In genomic region chr9:128124873-128125574, GRCh38 we compare ENCODE assay signal across 9 cellular contexts. TPM values are rescaled to one million over a fixed set of nuclear protein-coding genes. Genes with fewer than 3 reads are reported as not detected.
DNase-seq lines count a peak whose midpoint lies in the region; ATAC-seq and TF ChIP-seq lines count a peak whose summit lies in the region.
"Had no signal": no experiment of that assay in that cellular context is flagged by ENCODE, and none has a peak within 500 bp of the region (broad histone marks: within the 10 kb centered on the region; RNA-seq: fewer than 3 reads in every experiment).

No MANE protein-coding gene starts in this region.

- H3K4me3 Mint-ChIP-seq in Caco-2 (ENCODE audit: unreplicated experiment) (no peak overlapping the region), mesothelial cell of epicardium (peak overlapping the region; percentile 73)
- peak overlapping the region; percentile 36 for H3K4me3 Mint-ChIP-seq in T-helper 2 cell treated with Interferon-gamma antibody and Interleukin-4, amounts not matched to agents 5 μg/mL and 100 μg/mL, for 36 hours

- H3K27me3 ChIP-seq in Caco-2 (replicated peaks; ENCODE audit: control insufficient read depth, insufficient read depth, low read length) (no peaks in the 10 kb centered on the region), thoracic aorta (replicated peaks; ENCODE audit: insufficient read depth) (no peaks in the 10 kb centered on the region)

- H3K36me3 ChIP-seq in Caco-2 (ENCODE audit: control insufficient read depth, insufficient read depth, low read length): peaks cover 4% of the 10 kb centered on the region; the same call in 1 of the 2 replicates
- peaks cover 13% of the 10 kb centered on the region for H3K36me3 ChIP-seq in thoracic aorta

- H3K4me3 ChIP-seq in Caco-2 (ENCODE audit: low read depth, low read length): no peak overlapping the region
- no peak overlapping the region for H3K4me3 ChIP-seq in thoracic aorta

- no peak overlapping the region for H3K27ac ChIP-seq in thoracic aorta
- H3K27ac ChIP-seq: SK-N-MC had no signal

- POLR2A ChIA-PET in Caco-2 (lab: Charles Lee): interaction anchor here (0.6 to 0.8 kb wide), 2 partner anchors 10 to 931 kb away, joined by 3 read pairs; no protein-coding TSS in a partner anchor

- H3K9me3 ChIP-seq in Caco-2: no peaks in the 10 kb centered on the region
- H3K9me3 ChIP-seq in thoracic aorta: no peaks in the 10 kb centered on the region

- H3K27ac Mint-ChIP-seq in Caco-2 (ENCODE audit: unreplicated experiment): no peak overlapping the region
- H3K27ac Mint-ChIP-seq in T-helper 2 cell treated with Interferon-gamma antibody and Interleukin-4, amounts not matched to agents 5 μg/mL and 100 μg/mL, for 36 hours: no peak overlapping the region
- H3K27ac Mint-ChIP-seq in mesothelial cell of epicardium: no peak overlapping the region

- H3K4me1 ChIP-seq in Caco-2: peaks cover 9% of the 10 kb centered on the region; the same call in 1 of the 2 replicates
- peaks cover 23 to 32% of the 10 kb centered on the region in 2 donors for H3K4me1 ChIP-seq in thoracic aorta (ENCODE audit: control insufficient read depth in 1 of 2, low read depth in 2 of 2)

- intact Hi-C loops in Caco-2 (cut with micrococcal nuclease; ENCODE audit: unreplicated experiment): loop anchor here (5.0 kb wide), 1 partner anchor 67 kb away; the partner anchor contains the start of gene CIZ1

- H3K36me3 Mint-ChIP-seq in Caco-2 (ENCODE audit: insufficient read depth, unreplicated experiment) (peaks cover 49% of the 10 kb centered on the region), mesothelial cell of epicardium (peaks cover 5% of the 10 kb centered on the region)
- peaks cover 13% of the 10 kb centered on the region for H3K36me3 Mint-ChIP-seq in T-helper 2 cell treated with Interferon-gamma antibody and Interleukin-4, amounts not matched to agents 5 μg/mL and 100 μg/mL, for 36 hours (ENCODE audit: low read depth)

- H3K9me3 Mint-ChIP-seq in Caco-2 (ENCODE audit: unreplicated experiment): no peaks in the 10 kb centered on the region
- H3K9me3 Mint-ChIP-seq in T-helper 2 cell treated with Interferon-gamma antibody and Interleukin-4, amounts not matched to agents 5 μg/mL and 100 μg/mL, for 36 hours: no peaks in the 10 kb centered on the region
- peaks cover 5% of the 10 kb centered on the region for H3K9me3 Mint-ChIP-seq in mesothelial cell of epicardium

- TF ChIP-seq CTCF in Caco-2 (IDR thresholded peaks at IDR 0.05; ENCODE audit: insufficient read depth in 1 of 2, low read depth in 1 of 2, low read length in 1 of 2, severe bottlenecking in 1 of 2, unreplicated experiment in 1 of 2): peak; percentile 31 to 71
- peak; percentile 12 for TF ChIP-seq CTCF in mesothelial cell of epicardium (IDR thresholded peaks at IDR 0.05; ENCODE audit: unreplicated experiment)
- peak; percentile 27 for TF ChIP-seq CTCF in thoracic aorta (IDR thresholded peaks at IDR 0.05)

- no peak for ATAC-seq in thoracic aorta (ENCODE audit: insufficient number of reproducible peaks, low FRiP score, low read depth)
- ATAC-seq in GM18861 (IDR thresholded peaks at IDR 0.05; ENCODE audit: unreplicated experiment): no peak

- peak in 1 of 2 experiments; percentile 65 for DNase-seq in Caco-2
- DNase-seq in HuH-7 (ENCODE audit: low spot score): peak; percentile 78
- no peak for DNase-seq in T-helper 2 cell treated with Interferon-gamma antibody and Interleukin-4, amounts not matched to agents 5 μg/mL and 100 μg/mL, for 36 hours (ENCODE audit: low spot score)
- peak; percentile 26 for DNase-seq in effector CD4-positive, alpha-beta T cell
- peak in 1 of 2 experiments; percentile 69 for DNase-seq in mesothelial cell of epicardium (ENCODE audit: low spot score in 2 of 2, unreplicated experiment in 2 of 2)
- no peak for DNase-seq in thoracic aorta (ENCODE audit: low spot score)
- DNase-seq in middle frontal gyrus (ENCODE audit: extremely low spot score, low spot score): no peak

- H3K4me1 Mint-ChIP-seq in Caco-2 (ENCODE audit: low read depth, unreplicated experiment) (peaks cover 10% of the 10 kb centered on the region), mesothelial cell of epicardium (peaks cover 19% of the 10 kb centered on the region)
- H3K4me1 Mint-ChIP-seq in T-helper 2 cell treated with Interferon-gamma antibody and Interleukin-4, amounts not matched to agents 5 μg/mL and 100 μg/mL, for 36 hours (ENCODE audit: low read depth): peaks cover 25% of the 10 kb centered on the region

- no peaks in the 10 kb centered on the region for H3K27me3 Mint-ChIP-seq in Caco-2 (ENCODE audit: insufficient read depth, unreplicated experiment)
- H3K27me3 Mint-ChIP-seq in T-helper 2 cell treated with Interferon-gamma antibody and Interleukin-4, amounts not matched to agents 5 μg/mL and 100 μg/mL, for 36 hours (ENCODE audit: low read depth): no peaks in the 10 kb centered on the region
- H3K27me3 Mint-ChIP-seq in mesothelial cell of epicardium (ENCODE audit: low read depth): no peaks in the 10 kb centered on the region

- no TSS peak for BruUV-seq in Caco-2 (replicated peaks; lab: Mats Ljungman, UMichigan)

- CTCF ChIA-PET in Caco-2 (lab: Charles Lee): interaction anchor here (0.9 kb wide), 1 partner anchor 10 kb away, joined by 4 read pairs; no protein-coding TSS in a partner anchor

RNA-seq across cellular contexts. Expression of gene PTGES2, which starts 2.5 kb away (rescaled TPM):
- 114 and 123 TPM in 2 replicates for total RNA-seq in Caco-2 (2022)
- 70.0 to 74.8 TPM (median 72.6 TPM) in 3 replicates for total RNA-seq in mesothelial cell of epicardium
- total RNA-seq in thoracic aorta: 10 to 100 TPM; 57.9 to 66.0 TPM

RNA-seq across cellular contexts. Expression of gene LCN2, which starts 24.2 kb away (rescaled TPM):
- not detected in 2 replicates for total RNA-seq in Caco-2 (2022)
- not detected in 3 replicates for total RNA-seq in mesothelial cell of epicardium
- not detected for total RNA-seq in thoracic aorta

RNA-seq across cellular contexts. Expression of gene BBLN, which starts 35.0 kb away (rescaled TPM):
- 34.2 and 36.5 TPM in 2 replicates for total RNA-seq in Caco-2 (2022)
- total RNA-seq in mesothelial cell of epicardium: 60.7 to 64.4 TPM (median 63.1 TPM) in 3 replicates
- 100 to 1,000 TPM; 208 to 329 TPM for total RNA-seq in thoracic aorta

RNA-seq across cellular contexts. Expression of gene SLC25A25, which starts 57.0 kb away (rescaled TPM):
- total RNA-seq in Caco-2 (2022) (16.5 and 18.5 TPM in 2 replicates), mesothelial cell of epicardium (24.2 to 26.4 TPM (median 26.2 TPM) in 3 replicates), thoracic aorta (10 to 100 TPM; 30.1 to 33.9 TPM)

RNA-seq across cellular contexts. Expression of gene NAIF1, which starts 57.9 kb away (rescaled TPM):
- total RNA-seq in Caco-2 (2022) (8.5 and 8.6 TPM in 2 replicates), mesothelial cell of epicardium (8.5 to 9.2 TPM (median 8.9 TPM) in 3 replicates), thoracic aorta (10 to 100 TPM; 11.8 to 21.0 TPM)

Comparison
In these comparisons a context has a peak if more than half of its experiments do, and no peak if none do; other contexts are left out.
1. DNase-seq: peak in HuH-7 (single experiment) and effector CD4-positive, alpha-beta T cell (single experiment); none in T-helper 2 cell treated with Interferon-gamma antibody and Interleukin-4, amounts not matched to agents 5 μg/mL and 100 μg/mL, for 36 hours (single experiment), thoracic aorta (single experiment) and middle frontal gyrus (single experiment).
2. Peak in every context shown above with its lines, with median percentiles within 50 percentile points of each other: CTCF ChIP-seq.